18 cellular contexts compared by ENCODE assay signal in genomic region chr15:74884428-74885223, GRCh38. TPM values are rescaled to one million over a fixed set of nuclear protein-coding genes. Genes with fewer than 3 reads are reported as not detected.
DNase-seq lines count a peak whose midpoint lies in the region; TF ChIP-seq lines count a peak whose summit lies in the region.
"Had no signal": no experiment of that assay in that cellular context is flagged by ENCODE, and none has a peak within 500 bp of the region (broad histone marks: within the 10 kb centered on the region; RNA-seq: fewer than 3 reads in every experiment).

No MANE protein-coding gene starts in this region.

- TF ChIP-seq CTCF in HFFc6 (IDR thresholded peaks at IDR 0.05), result no peak

- no peak overlapping the region for H2AK5ac ChIP-seq in mesendoderm (ENCODE audit: low read length)

- no peaks in the 10 kb centered on the region for H3K79me1 ChIP-seq in mesendoderm (ENCODE audit: low read length)

- H2BK120ac ChIP-seq in mesendoderm (ENCODE audit: low read depth, low read length), result no peak overlapping the region

- H3K9me3 Mint-ChIP-seq in HFFc6, result peaks cover 6% of the 10 kb centered on the region; the same call in 1 of the 2 replicates
- H3K9me3 Mint-ChIP-seq: activated B cell treated with CpG ODN at 0.5 μM for 24 hours had no signal

- H3K36me3 Mint-ChIP-seq in HFFc6 (ENCODE audit: low read depth), result no peaks in the 10 kb centered on the region; the same call in 1 of the 2 replicates

- H3K4me1 ChIP-seq in BLaER1 treated with 17β-estradiol and CSF1 and Interleukin-3, amounts not matched to agents 10 nM and 100 nM, result peaks cover 19 to 51% (median 25%) of the 10 kb centered on the region in 10 experiments
- peaks cover 5% of the 10 kb centered on the region for H3K4me1 ChIP-seq in mesendoderm (ENCODE audit: control insufficient read depth, low read depth, low read length)

- H2BK15ac ChIP-seq in mesendoderm (replicated peaks; ENCODE audit: low read depth), result no peak overlapping the region

- H3K36me3 ChIP-seq in BLaER1 treated with 17β-estradiol and CSF1 and Interleukin-3, amounts not matched to agents 10 nM and 100 nM, result peaks cover 0 to 7% (median 0%) of the 10 kb centered on the region in 11 experiments; a peak in 3 of 22 replicates
- no peaks in the 10 kb centered on the region for H3K36me3 ChIP-seq in mesendoderm (ENCODE audit: control insufficient read depth, insufficient read depth, low read length)
- H3K36me3 ChIP-seq: gastrocnemius medialis, ovary had no signal

- H3K9me3 ChIP-seq in BLaER1 treated with 17β-estradiol and CSF1 and Interleukin-3, amounts not matched to agents 10 nM and 100 nM (replicated peaks in 1 of 11), result peaks cover 16 to 26% (median 23%) of the 10 kb centered on the region in 11 experiments
- H3K9me3 ChIP-seq: gastrocnemius medialis, ovary had no signal

- H3K27me3 ChIP-seq in BLaER1 treated with 17β-estradiol and CSF1 and Interleukin-3, amounts not matched to agents 10 nM and 100 nM, result no peaks in the 10 kb centered on the region
- H3K27me3 ChIP-seq in mesendoderm (ENCODE audit: insufficient read depth, low read length, poor library complexity), result no peaks in the 10 kb centered on the region
- H3K27me3 ChIP-seq: gastrocnemius medialis, ovary had no signal

- H3K18ac ChIP-seq in mesendoderm (ENCODE audit: low read length), result no peak overlapping the region

- peak overlapping the region; percentile 20; the same call in 1 of the 2 replicates for H3K27ac Mint-ChIP-seq in HFFc6
- H3K27ac Mint-ChIP-seq: activated B cell treated with CpG ODN at 0.5 μM for 24 hours had no signal

- no peak overlapping the region for H2BK5ac ChIP-seq in mesendoderm (ENCODE audit: low read length)

- H3K4me3 Mint-ChIP-seq in HFFc6, result no peak overlapping the region
- H3K4me3 Mint-ChIP-seq: activated B cell treated with CpG ODN at 0.5 μM for 24 hours had no signal

- no peak overlapping the region for H4K8ac ChIP-seq in mesendoderm (ENCODE audit: low read depth, low read length)

- no CpG with 5 or more reads among the region's 4 CpGs for WGBS in mesendoderm (ENCODE audit: extremely low coverage, insufficient coverage, low lambda C conversion rate)

- H3K9ac ChIP-seq in BLaER1 treated with 17β-estradiol and CSF1 and Interleukin-3, amounts not matched to agents 10 nM and 100 nM, result peak overlapping the region in 2 of 11 experiments; percentile 5 to 25; a peak in 2 of 22 replicates
- H3K9ac ChIP-seq in mesendoderm (ENCODE audit: low read length), result no peak overlapping the region

- H3K23ac ChIP-seq in mesendoderm (ENCODE audit: low read length), result no peak overlapping the region

- no peaks in the 10 kb centered on the region for H3K79me2 ChIP-seq in mesendoderm (ENCODE audit: control insufficient read depth, insufficient read depth, low read length)

- H3K4me3 ChIP-seq in BLaER1 treated with 17β-estradiol and CSF1 and Interleukin-3, amounts not matched to agents 10 nM and 100 nM, result no peak overlapping the region
- H3K4me3 ChIP-seq in mesendoderm (ENCODE audit: low read length), result no peak overlapping the region
- H3K4me3 ChIP-seq: gastrocnemius medialis, ovary had no signal

- H3K4me1 Mint-ChIP-seq in HFFc6 (ENCODE audit: low read depth), result peaks cover 28% of the 10 kb centered on the region

- no peak overlapping the region for H3K4ac ChIP-seq in mesendoderm (ENCODE audit: low read depth, low read length)

- no peak overlapping the region for H4K5ac ChIP-seq in mesendoderm (ENCODE audit: low read length)

- no peak overlapping the region for H3K56ac ChIP-seq in mesendoderm (ENCODE audit: low read length)

- H3K27ac ChIP-seq in BLaER1 treated with 17β-estradiol and CSF1 and Interleukin-3, amounts not matched to agents 10 nM and 100 nM, result peak overlapping the region in 3 of 11 experiments; percentile 30 to 46 (median 36); a peak in 7 of 22 replicates
- no peak overlapping the region for H3K27ac ChIP-seq in mesendoderm (ENCODE audit: low read depth, low read length)
- H3K27ac ChIP-seq: gastrocnemius medialis, ovary had no signal

- peaks cover 2% of the 10 kb centered on the region for H3K27me3 Mint-ChIP-seq in HFFc6 (ENCODE audit: insufficient read depth)
- H3K27me3 Mint-ChIP-seq: activated B cell treated with CpG ODN at 0.5 μM for 24 hours had no signal

- H4K20me1 ChIP-seq in BLaER1 treated with 17β-estradiol and CSF1 and Interleukin-3, amounts not matched to agents 10 nM and 100 nM, result no peaks in the 10 kb centered on the region

- no peak for DNase-seq in HFFc6
- DNase-seq in astrocyte of the hippocampus (ENCODE audit: low read depth, low spot score), result peak; percentile 60
- peak; percentile 45 for DNase-seq in mesendoderm
- DNase-seq in inferior parietal cortex (ENCODE audit: extremely low spot score), result no peak
- no peak for DNase-seq in NOMO-1 treated with DMSO at 0.1 percent for 48 hours (lab: John Stamatoyannopoulos, UW; ENCODE audit: unreplicated experiment)
- no peak for DNase-seq in NCI-H1092 treated with DMSO at 0.1 percent for 48 hours (lab: John Stamatoyannopoulos, UW)
- no peak for DNase-seq in RPMI8226
- DNase-seq: activated B cell treated with CpG ODN at 0.5 μM for 24 hours; activated effector memory CD4-positive, alpha-beta T cell treated with Interleukin-2 at 50 U/mL for 16 hours; amygdala; Calu3; gastrocnemius medialis; GDM1; NCI-H2227 treated with DMSO at 0.1 percent for 48 hours; ovary; SIG-M5; T-helper 2 cell had no signal

- H3K4me2 ChIP-seq in BLaER1 treated with 17β-estradiol and CSF1 and Interleukin-3, amounts not matched to agents 10 nM and 100 nM, result peak overlapping the region; percentile 29 to 81 (median 63)
- no peak overlapping the region for H3K4me2 ChIP-seq in mesendoderm (ENCODE audit: low read length)

RNA-seq across cellular contexts. Expression of gene MPI, which starts 5.2 kb away (rescaled TPM):
- 10 to 100 TPM; 32.3 to 43.0 (median 35.4) TPM for total RNA-seq in HFFc6 (2021; fragmentation: NEBNext Ultra II Directional; extraction: Animal tissue kit (Norgen Biotek cat#: 25700))
- 21.1 TPM for polyA plus RNA-seq in mesendoderm (2013, experiment 1 of 2)
- polyA plus RNA-seq in mesendoderm (2013, experiment 2 of 2), result 20.1 TPM

RNA-seq across cellular contexts. Expression of gene SCAMP2, which starts 11.5 kb away (rescaled TPM):
- total RNA-seq in HFFc6 (2021; fragmentation: NEBNext Ultra II Directional; extraction: Animal tissue kit (Norgen Biotek cat#: 25700)), result 10 to 100 TPM; 70.1 to 86.1 (median 75.9) TPM
- polyA plus RNA-seq in mesendoderm (2013, experiment 1 of 2), result 36.0 TPM
- polyA plus RNA-seq in mesendoderm (2013, experiment 2 of 2), result 32.5 TPM

RNA-seq across cellular contexts. Expression of gene FAM219B, which starts 22.0 kb away (rescaled TPM):
- 10 to 100 TPM; 40.6 to 61.4 (median 51.8) TPM for total RNA-seq in HFFc6 (2021; fragmentation: NEBNext Ultra II Directional; extraction: Animal tissue kit (Norgen Biotek cat#: 25700))
- 24.2 TPM for polyA plus RNA-seq in mesendoderm (2013, experiment 1 of 2)
- polyA plus RNA-seq in mesendoderm (2013, experiment 2 of 2), result 24.6 TPM

RNA-seq across cellular contexts. Expression of gene ULK3, which starts 41.7 kb away (rescaled TPM):
- total RNA-seq in HFFc6 (2021; fragmentation: NEBNext Ultra II Directional; extraction: Animal tissue kit (Norgen Biotek cat#: 25700)), result 10 to 100 TPM; 12.5 to 18.9 (median 16.1) TPM
- 13.7 TPM for polyA plus RNA-seq in mesendoderm (2013, experiment 1 of 2)
- 13.9 TPM for polyA plus RNA-seq in mesendoderm (2013, experiment 2 of 2)

RNA-seq across cellular contexts. Expression of gene COX5A, which starts 53.2 kb away (rescaled TPM):
- 100 to 1,000 TPM; 181 to 189 (median 186) TPM for total RNA-seq in HFFc6 (2021; fragmentation: NEBNext Ultra II Directional; extraction: Animal tissue kit (Norgen Biotek cat#: 25700))
- 353 TPM for polyA plus RNA-seq in mesendoderm (2013, experiment 1 of 2)
- 361 TPM for polyA plus RNA-seq in mesendoderm (2013, experiment 2 of 2)

Comparison
In these comparisons a context has a peak if more than half of its experiments do, and no peak if none do; other contexts are left out.
1. DNase-seq: peak in astrocyte of the hippocampus (single experiment) and mesendoderm (single experiment); none in HFFc6 (single experiment), inferior parietal cortex (single experiment), NOMO-1 treated with DMSO at 0.1 percent for 48 hours (single experiment), NCI-H1092 treated with DMSO at 0.1 percent for 48 hours (single experiment) and RPMI8226 (single experiment).